ENCODE assay signal across 1 cellular context in genomic region chr14:103879570-103880333, GRCh38.
TF ChIP-seq lines count a peak whose summit lies in the region.

No MANE protein-coding gene starts in this region.

TF ChIP-seq in HepG2, 621 proteins besides CTCF, POLR2A, EP300 and RAD21 (continued from another document and continues in another):
- TF ChIP-seq ZXDC (CRISPR knock-in tag; IDR thresholded peaks at IDR 0.05), result 0 out of 2 replicates have a peak, but pooled peaks have one; percentile 27
- TF ChIP-seq IRF1 (CRISPR knock-in tag; IDR thresholded peaks at IDR 0.05; ENCODE audit: low read depth), result no peak
- peak; percentile 10; the same call in 1 of the 2 replicates for TF ChIP-seq RFX3 (CRISPR knock-in tag; IDR thresholded peaks at IDR 0.05)
- peak; percentile 89 for TF ChIP-seq ZGPAT (CRISPR knock-in tag; IDR thresholded peaks at IDR 0.05)
- peak; percentile 88 for TF ChIP-seq ZNF687 (CRISPR knock-in tag; IDR thresholded peaks at IDR 0.05)
- peak; percentile 76 for TF ChIP-seq POLR2G (IDR thresholded peaks at IDR 0.05; ENCODE audit: low read depth, low read length)
- no peak for TF ChIP-seq TRIM24 (CRISPR knock-in tag; IDR thresholded peaks at IDR 0.05)
- TF ChIP-seq MYC (CRISPR knock-in tag; IDR thresholded peaks at IDR 0.05; ENCODE audit: borderline replicate concordance), result peak; percentile 91
- peak; percentile 42; the same call in 1 of the 2 replicates for TF ChIP-seq ZNF501 (CRISPR knock-in tag; IDR thresholded peaks at IDR 0.05)
- no peak for TF ChIP-seq SCMH1 (CRISPR knock-in tag; IDR thresholded peaks at IDR 0.05; ENCODE audit: borderline replicate concordance)
- no peak for TF ChIP-seq BATF2 (CRISPR knock-in tag; IDR thresholded peaks at IDR 0.05)
- TF ChIP-seq IRF2 (CRISPR knock-in tag; IDR thresholded peaks at IDR 0.05), result peak; percentile 83
- TF ChIP-seq PPARG (CRISPR knock-in tag; conservative IDR thresholded peaks at IDR 0.05), result peak; percentile 86
- TF ChIP-seq ZSCAN12 (CRISPR knock-in tag; IDR thresholded peaks at IDR 0.05), result no peak
- no peak for TF ChIP-seq BRF2 (CRISPR knock-in tag; IDR thresholded peaks at IDR 0.05)
- TF ChIP-seq NONO (IDR thresholded peaks at IDR 0.05), result no peak
- peak; percentile 82 for TF ChIP-seq NONO (CRISPR knock-in tag; conservative IDR thresholded peaks at IDR 0.05)
- TF ChIP-seq CBX2 (IDR thresholded peaks at IDR 0.05; ENCODE audit: low read depth, low read length), result no peak
- TF ChIP-seq CBX2 (CRISPR knock-in tag; IDR thresholded peaks at IDR 0.05; ENCODE audit: low read depth), result no peak
- peak; percentile 69; the same call in 1 of the 2 replicates for TF ChIP-seq ZMYM4 (CRISPR knock-in tag; IDR thresholded peaks at IDR 0.05)
- 0 out of 2 replicates have a peak, but pooled peaks have one; percentile 78 for TF ChIP-seq ZFP90 (CRISPR knock-in tag; IDR thresholded peaks at IDR 0.05; ENCODE audit: borderline replicate concordance)
- TF ChIP-seq ZNF569 (CRISPR knock-in tag; IDR thresholded peaks at IDR 0.05; ENCODE audit: borderline replicate concordance), result no peak
- no peak for TF ChIP-seq ZMAT5 (CRISPR knock-in tag; IDR thresholded peaks at IDR 0.05; ENCODE audit: borderline replicate concordance, low read depth)
- TF ChIP-seq KLF12 (CRISPR knock-in tag; IDR thresholded peaks at IDR 0.05; ENCODE audit: borderline replicate concordance), result peak; percentile 89; the same call in 1 of the 2 replicates
- TF ChIP-seq ZSCAN21 (CRISPR knock-in tag; IDR thresholded peaks at IDR 0.05; ENCODE audit: borderline replicate concordance), result no peak; the same call in 1 of the 2 replicates
- TF ChIP-seq FOXJ3 (CRISPR knock-in tag; IDR thresholded peaks at IDR 0.05; ENCODE audit: borderline replicate concordance), result peak; percentile 79; the same call in 1 of the 2 replicates
- peak; percentile 58; the same call in 1 of the 2 replicates for TF ChIP-seq TFAP4 (IDR thresholded peaks at IDR 0.05; ENCODE audit: borderline replicate concordance, low read depth)
- TF ChIP-seq ZNF362 (CRISPR knock-in tag; IDR thresholded peaks at IDR 0.05; ENCODE audit: borderline replicate concordance), result peak; percentile 66; the same call in 1 of the 2 replicates
- TF ChIP-seq ZFYVE20 (CRISPR knock-in tag; IDR thresholded peaks at IDR 0.05; ENCODE audit: borderline replicate concordance, low read depth), result no peak
- TF ChIP-seq FOXO1 (CRISPR knock-in tag; IDR thresholded peaks at IDR 0.05), result peak; percentile 67
- no peak for TF ChIP-seq ZBTB42 (CRISPR knock-in tag; IDR thresholded peaks at IDR 0.05)
- TF ChIP-seq KDM1A (CRISPR knock-in tag; IDR thresholded peaks at IDR 0.05), result peak; percentile 97
- no peak for TF ChIP-seq ZSCAN9 (CRISPR knock-in tag; IDR thresholded peaks at IDR 0.05; ENCODE audit: borderline replicate concordance)
- TF ChIP-seq RFXANK (CRISPR knock-in tag; IDR thresholded peaks at IDR 0.05), result 0 out of 2 replicates have a peak, but pooled peaks have one; percentile 49
- no peak for TF ChIP-seq PHB2 (IDR thresholded peaks at IDR 0.05; ENCODE audit: partially characterized antibody)
- TF ChIP-seq EZH2 (conservative IDR thresholded peaks at IDR 0.05; ENCODE audit: low read depth, low read length), result no peak
- peak; percentile 87 for TF ChIP-seq FOXP4 (CRISPR knock-in tag; IDR thresholded peaks at IDR 0.05)
- no peak; the same call in 1 of the 2 replicates for TF ChIP-seq ZBTB3 (CRISPR knock-in tag; IDR thresholded peaks at IDR 0.05; ENCODE audit: borderline replicate concordance, low read depth)
- TF ChIP-seq ARHGAP35 (CRISPR knock-in tag; IDR thresholded peaks at IDR 0.05; ENCODE audit: borderline replicate concordance), result no peak
- 0 out of 2 replicates have a peak, but pooled peaks have one; percentile 64 for TF ChIP-seq CREB3 (CRISPR knock-in tag; IDR thresholded peaks at IDR 0.05)
- peak; percentile 54 to 77 for TF ChIP-seq NR2F1 (CRISPR knock-in tag; IDR thresholded peaks at IDR 0.05)
- TF ChIP-seq IRX3 (CRISPR knock-in tag; IDR thresholded peaks at IDR 0.05; ENCODE audit: borderline replicate concordance, low read depth), result no peak; the same call in 1 of the 2 replicates
- TF ChIP-seq MTA3 (CRISPR knock-in tag; IDR thresholded peaks at IDR 0.05), result no peak
- TF ChIP-seq BCL3 (CRISPR knock-in tag; IDR thresholded peaks at IDR 0.05), result peak; percentile 61; the same call in 1 of the 2 replicates
- peak; percentile 78 for TF ChIP-seq ISL2 (CRISPR knock-in tag; IDR thresholded peaks at IDR 0.05)
